In genomic region chr4:158313566-158313965, GRCh38 we compare ENCODE assay signal across 1 cellular context.
TF ChIP-seq lines count a peak whose summit lies in the region.

No MANE protein-coding gene starts in this region.

TF ChIP-seq in SK-N-SH, 30 proteins besides CTCF, POLR2A, EP300 and RAD21 (continued from another document):
- TF ChIP-seq REST (IDR thresholded peaks at IDR 0.05; ENCODE audit: low read depth, low read length) (no peak), JUND (IDR thresholded peaks at IDR 0.05) (no peak), TAF1 (IDR thresholded peaks at IDR 0.05; ENCODE audit: borderline replicate concordance, low read depth, low read length) (no peak), MAX (IDR thresholded peaks at IDR 0.05; ENCODE audit: low read depth) (no peak), CHD2 (IDR thresholded peaks at IDR 0.05; ENCODE audit: low read length, partially characterized antibody) (no peak), FOXJ3 (CRISPR knock-in tag; IDR thresholded peaks at IDR 0.05) (no peak), GATA2 (CRISPR knock-in tag; IDR thresholded peaks at IDR 0.05) (no peak)
